In genomic region chr3:41198950-41199865, GRCh38 we compare ENCODE assay signal across 8 cellular contexts. TPM values are rescaled to one million over a fixed set of nuclear protein-coding genes. Genes with fewer than 3 reads are reported as not detected.
A peak's percentile ranks its signal among the peaks of the same experiment; 100 is the strongest.
DNase-seq lines count a peak whose midpoint lies in the region; ATAC-seq, FAIRE-seq and TF ChIP-seq lines count a peak whose summit lies in the region.

TSS of gene CTNNB1 (plus strand) at chr3:41199505. CDS start at chr3:41224069, 24,564 bp downstream.

- peaks cover 27% of the 10 kb centered on the region for H3K27me3 Mint-ChIP-seq in T-helper 2 cell treated with Interferon-gamma antibody and Interleukin-4, amounts not matched to agents 5 μg/mL and 100 μg/mL, for 36 hours (ENCODE audit: low read depth)
- no peaks in the 10 kb centered on the region for H3K27me3 Mint-ChIP-seq in astrocyte (ENCODE audit: low read depth, unreplicated experiment)

- H3K4me3 ChIP-seq in astrocyte (ENCODE audit: insufficient read depth, low read depth, low read length) = peak within 1 kb of the TSS; percentile 87

- in situ Hi-C loops in GM13976 (cut with MboI; ENCODE audit: low sequenced_read_pairs, unreplicated experiment) = no loop called here

- peak within 1 kb of the TSS; percentile 94 for H3K27ac ChIP-seq in astrocyte (ENCODE audit: low read depth, low read length)

- H3K4me1 Mint-ChIP-seq in T-helper 2 cell treated with Interferon-gamma antibody and Interleukin-4, amounts not matched to agents 5 μg/mL and 100 μg/mL, for 36 hours (ENCODE audit: low read depth) = peaks cover 26% of the 10 kb centered on the region
- peaks cover 7% of the 10 kb centered on the region for H3K4me1 Mint-ChIP-seq in astrocyte (ENCODE audit: low read depth, unreplicated experiment)

- peaks cover 10% of the 10 kb centered on the region for H3K4me1 ChIP-seq in astrocyte (ENCODE audit: insufficient read depth, low read length)

- peak within 1 kb of the TSS; percentile 97 for H3K4me3 Mint-ChIP-seq in T-helper 2 cell treated with Interferon-gamma antibody and Interleukin-4, amounts not matched to agents 5 μg/mL and 100 μg/mL, for 36 hours
- peak within 1 kb of the TSS; percentile 100 for H3K4me3 Mint-ChIP-seq in astrocyte (ENCODE audit: unreplicated experiment)

- H3K9me3 Mint-ChIP-seq in T-helper 2 cell treated with Interferon-gamma antibody and Interleukin-4, amounts not matched to agents 5 μg/mL and 100 μg/mL, for 36 hours = no peaks in the 10 kb centered on the region
- H3K9me3 Mint-ChIP-seq in astrocyte (ENCODE audit: unreplicated experiment) = no peaks in the 10 kb centered on the region

- FAIRE-seq in astrocyte (lab: Jason Lieb, UNC) = no peak

- H3K36me3 Mint-ChIP-seq in T-helper 2 cell treated with Interferon-gamma antibody and Interleukin-4, amounts not matched to agents 5 μg/mL and 100 μg/mL, for 36 hours (ENCODE audit: low read depth) = peaks cover 11% of the 10 kb centered on the region
- peaks cover 3% of the 10 kb centered on the region for H3K36me3 Mint-ChIP-seq in astrocyte (ENCODE audit: low read depth, unreplicated experiment)

- H2AFZ ChIP-seq in astrocyte (ENCODE audit: low read depth, low read length) = peak within 1 kb of the TSS; percentile 79

- H3K4me2 ChIP-seq in astrocyte (ENCODE audit: low read length) = peak within 1 kb of the TSS; percentile 93

- no peaks in the 10 kb centered on the region for H3K36me3 ChIP-seq in astrocyte (ENCODE audit: insufficient read depth, low read length)

- TF ChIP-seq CTCF in GM13976 (IDR thresholded peaks at IDR 0.05; ENCODE audit: borderline replicate concordance, control extremely low read depth, extremely low read depth, insufficient read depth, missing control alignments) (no peak), astrocyte (IDR thresholded peaks at IDR 0.05; ENCODE audit: insufficient read depth, low read depth, low read length) (no peak)

- H3K27ac Mint-ChIP-seq in T-helper 2 cell treated with Interferon-gamma antibody and Interleukin-4, amounts not matched to agents 5 μg/mL and 100 μg/mL, for 36 hours = peak within 1 kb of the TSS; percentile 98
- H3K27ac Mint-ChIP-seq in astrocyte (ENCODE audit: unreplicated experiment) = peak within 1 kb of the TSS; percentile 97

- H3K27me3 ChIP-seq in astrocyte (ENCODE audit: insufficient read depth, low read length) = no peaks in the 10 kb centered on the region

- peak; percentile 81 for ATAC-seq in HG02798 (IDR thresholded peaks at IDR 0.05; ENCODE audit: poor library complexity, unreplicated experiment)

- H3K9me3 ChIP-seq in astrocyte (ENCODE audit: insufficient read depth, low read depth, low read length) = no peaks in the 10 kb centered on the region

- peaks cover 43% of the 10 kb centered on the region for H4K20me1 ChIP-seq in astrocyte (ENCODE audit: insufficient read depth, low read length)

- peak within 1 kb of the TSS; percentile 97 for H3K9ac ChIP-seq in astrocyte (ENCODE audit: low read length)

- peaks cover 48% of the 10 kb centered on the region for H3K79me2 ChIP-seq in astrocyte (ENCODE audit: insufficient read depth, low read length)

- DNase-seq in GM13976 (ENCODE audit: low spot score) (peak; percentile 85), NCI-H146 (lab: John Stamatoyannopoulos, UW) (peak; percentile 81), astrocyte (ENCODE audit: low read depth) (peak; percentile 95), hepatic stellate cell (ENCODE audit: low spot score) (peak; percentile 74), renal cortical epithelial cell (ENCODE audit: low read depth) (peak; percentile 58), GM19240 (ENCODE audit: insufficient read length, low spot score) (no peak)
- peak; percentile 90 for DNase-seq in T-helper 2 cell treated with Interferon-gamma antibody and Interleukin-4, amounts not matched to agents 5 μg/mL and 100 μg/mL, for 36 hours (ENCODE audit: low spot score)

RNA-seq across cellular contexts. Expression of gene CTNNB1, which starts in this region (rescaled TPM):
- 656 and 710 TPM in 2 replicates for total RNA-seq in astrocyte
- total RNA-seq in renal cortical epithelial cell = 829 and 1,237 TPM in 2 replicates
